Comparison of ENCODE assay signal across 10 cellular contexts in genomic region chr6:33415831-33416230, GRCh38. TPM values are rescaled to one million over a fixed set of nuclear protein-coding genes. Genes with fewer than 3 reads are reported as not detected.
DNase-seq lines count a peak whose midpoint lies in the region; ATAC-seq and TF ChIP-seq lines count a peak whose summit lies in the region.
"Had no signal": no experiment of that assay in that cellular context is flagged by ENCODE, and none has a peak within 500 bp of the region (broad histone marks: within the 10 kb centered on the region; RNA-seq: fewer than 3 reads in every experiment).

No MANE protein-coding gene starts in this region.

- no peaks in the 10 kb centered on the region for H3K27me3 ChIP-seq in CD8-positive, alpha-beta memory T cell (ENCODE audit: insufficient read depth, low read length, poor library complexity, severe bottlenecking)
- H3K27me3 ChIP-seq in OCI-LY3 (ENCODE audit: low read depth, low read length): no peaks in the 10 kb centered on the region
- H3K27me3 ChIP-seq in effector memory CD4-positive, alpha-beta T cell (replicated peaks; ENCODE audit: control insufficient read depth, insufficient read depth, low read length, poor library complexity, severe bottlenecking): no peaks in the 10 kb centered on the region
- H3K27me3 ChIP-seq in neural progenitor cell: no peaks in the 10 kb centered on the region

- no peak overlapping the region for H2AFZ ChIP-seq in OCI-LY3 (ENCODE audit: low read depth, low read length)
- H2AFZ ChIP-seq in neural progenitor cell (replicated peaks): no peak overlapping the region

- no peaks in the 10 kb centered on the region for H3K9me3 ChIP-seq in CD8-positive, alpha-beta memory T cell (ENCODE audit: low read length)
- H3K9me3 ChIP-seq in OCI-LY3 (ENCODE audit: insufficient read depth, low read length) (no peaks in the 10 kb centered on the region), neural progenitor cell (ENCODE audit: low read depth) (no peaks in the 10 kb centered on the region)
- no peaks in the 10 kb centered on the region for H3K9me3 ChIP-seq in effector memory CD4-positive, alpha-beta T cell (ENCODE audit: control insufficient read depth, low read length)
- H3K9me3 ChIP-seq: thoracic aorta had no signal

- peaks cover 61% of the 10 kb centered on the region for H3F3A ChIP-seq in neural progenitor cell (ENCODE audit: low read depth)

- H3K9me3 Mint-ChIP-seq in CD8-positive, alpha-beta memory T cell: peaks cover 0 to 2% (median 0%) of the 10 kb centered on the region in 5 donors
- H3K9me3 Mint-ChIP-seq in neural progenitor cell: no peaks in the 10 kb centered on the region

- peaks cover 19% of the 10 kb centered on the region for H3K79me2 ChIP-seq in OCI-LY3 (ENCODE audit: low read length)
- H3K79me2 ChIP-seq in neural progenitor cell (ENCODE audit: low read depth): peaks cover 59% of the 10 kb centered on the region

- H3K27ac Mint-ChIP-seq in CD8-positive, alpha-beta memory T cell: peak overlapping the region in 7 of 8 donors; percentile 26 to 100 (median 85)
- no peak overlapping the region for H3K27ac Mint-ChIP-seq in neural progenitor cell

- POLR2A ChIA-PET in CD8-positive, alpha-beta memory T cell (lab: Charles Lee): no interaction called here

- no peaks in the 10 kb centered on the region for H4K20me1 ChIP-seq in OCI-LY3 (ENCODE audit: insufficient read depth, low read length)
- peaks cover 27% of the 10 kb centered on the region for H4K20me1 ChIP-seq in neural progenitor cell (ENCODE audit: low read depth)

- no peak for DNase-seq in CD8-positive, alpha-beta memory T cell
- no peak for DNase-seq in effector memory CD4-positive, alpha-beta T cell
- DNase-seq in neural progenitor cell (ENCODE audit: low spot score): no peak
- DNase-seq in cerebellar nuclear complex (lab: John Stamatoyannopoulos, UW): no peak
- DNase-seq in pons (ENCODE audit: low spot score): no peak
- DNase-seq in NCI-H2227 treated with DMSO at 0.1 percent for 48 hours (lab: John Stamatoyannopoulos, UW): no peak
- DNase-seq: T1000 had no signal

- no peak overlapping the region for H3K27ac ChIP-seq in CD8-positive, alpha-beta memory T cell (ENCODE audit: low read depth, low read length)
- no peak overlapping the region for H3K27ac ChIP-seq in OCI-LY3 (ENCODE audit: low read length)
- peak overlapping the region; percentile 95 for H3K27ac ChIP-seq in effector memory CD4-positive, alpha-beta T cell (ENCODE audit: insufficient read depth, low read length, poor library complexity, severe bottlenecking)
- H3K27ac ChIP-seq in neural progenitor cell: no peak overlapping the region

- no peak for ATAC-seq in GM19328 (IDR thresholded peaks at IDR 0.05; ENCODE audit: unreplicated experiment)

- peaks cover 0 to 3% of the 10 kb centered on the region in 2 donors for H3K27me3 Mint-ChIP-seq in CD8-positive, alpha-beta memory T cell
- peaks cover 8% of the 10 kb centered on the region for H3K27me3 Mint-ChIP-seq in neural progenitor cell (ENCODE audit: insufficient read depth, low read depth)

- H3K4me1 ChIP-seq in CD8-positive, alpha-beta memory T cell (ENCODE audit: insufficient read depth, low read length): peaks cover 70% of the 10 kb centered on the region
- H3K4me1 ChIP-seq in OCI-LY3 (ENCODE audit: low read length) (peaks cover 41% of the 10 kb centered on the region), neural progenitor cell (peaks cover 28% of the 10 kb centered on the region)
- H3K4me1 ChIP-seq in effector memory CD4-positive, alpha-beta T cell (ENCODE audit: control insufficient read depth, insufficient read depth, low read length, poor library complexity, severe bottlenecking): peaks cover 54% of the 10 kb centered on the region

- peaks cover 5 to 62% (median 10%) of the 10 kb centered on the region in 3 donors for H3K36me3 Mint-ChIP-seq in CD8-positive, alpha-beta memory T cell
- peaks cover 24% of the 10 kb centered on the region for H3K36me3 Mint-ChIP-seq in neural progenitor cell

- H3K36me3 ChIP-seq in CD8-positive, alpha-beta memory T cell (ENCODE audit: insufficient read depth, low read length): peaks cover 33% of the 10 kb centered on the region
- H3K36me3 ChIP-seq in OCI-LY3 (replicated peaks; ENCODE audit: low read depth, low read length): peaks cover 12% of the 10 kb centered on the region
- H3K36me3 ChIP-seq in effector memory CD4-positive, alpha-beta T cell (ENCODE audit: control insufficient read depth, insufficient read depth, low read length): peaks cover 39% of the 10 kb centered on the region
- H3K36me3 ChIP-seq in neural progenitor cell: no peaks in the 10 kb centered on the region

- H3K4me2 ChIP-seq in OCI-LY3 (ENCODE audit: low read length): peak overlapping the region; percentile 97
- peak overlapping the region; percentile 88 for H3K4me2 ChIP-seq in neural progenitor cell

- CTCF ChIA-PET in CD8-positive, alpha-beta memory T cell (lab: Charles Lee): interaction anchor here (1.6 kb wide), 1 partner anchor 13 kb away, joined by 3 read pairs; no protein-coding TSS in a partner anchor

- H3K4me1 Mint-ChIP-seq in CD8-positive, alpha-beta memory T cell: peaks cover 73 to 79% (median 77%) of the 10 kb centered on the region in 3 donors
- peaks cover 57% of the 10 kb centered on the region for H3K4me1 Mint-ChIP-seq in neural progenitor cell

- peak overlapping the region; percentile 6 to 85 (median 62) for H3K4me3 Mint-ChIP-seq in CD8-positive, alpha-beta memory T cell
- H3K4me3 Mint-ChIP-seq in neural progenitor cell: peak overlapping the region; percentile 62

- no peak for TF ChIP-seq CTCF in OCI-LY3 (IDR thresholded peaks at IDR 0.05; ENCODE audit: low read depth, low read length)
- TF ChIP-seq CTCF in neural progenitor cell (IDR thresholded peaks at IDR 0.05): no peak

- no peak overlapping the region for H3K4me3 ChIP-seq in CD8-positive, alpha-beta memory T cell (ENCODE audit: low read length)
- H3K4me3 ChIP-seq in OCI-LY3 (ENCODE audit: low read length) (peak overlapping the region; percentile 89), neural progenitor cell (peak overlapping the region; percentile 84)
- no peak overlapping the region for H3K4me3 ChIP-seq in effector memory CD4-positive, alpha-beta T cell (ENCODE audit: insufficient read depth, low read depth, low read length, poor library complexity, severe bottlenecking)
- H3K4me3 ChIP-seq: thoracic aorta had no signal

- no peak overlapping the region for H3K9ac ChIP-seq in OCI-LY3 (ENCODE audit: low read length)
- no peak overlapping the region for H3K9ac ChIP-seq in neural progenitor cell

RNA-seq across cellular contexts. Expression of gene CUTA, which starts 2.1 kb away (rescaled TPM):
- 100 to 1,000 TPM; 149 to 164 TPM for total RNA-seq in CD8-positive, alpha-beta memory T cell
- 451 TPM for polyA plus RNA-seq in CD8-positive, alpha-beta memory T cell
- 118 and 186 TPM in 2 replicates for total RNA-seq in neural progenitor cell (ENCODE audit: low replicate concordance)

RNA-seq across cellular contexts. Expression of gene SYNGAP1, which starts 4.0 kb away (rescaled TPM):
- 10 to 100 TPM; 22.6 to 24.9 TPM for total RNA-seq in CD8-positive, alpha-beta memory T cell
- polyA plus RNA-seq in CD8-positive, alpha-beta memory T cell: 1.0 TPM
- total RNA-seq in neural progenitor cell (ENCODE audit: low replicate concordance): 14.1 and 29.7 TPM in 2 replicates

RNA-seq across cellular contexts. Expression of gene PHF1, which starts 5.0 kb away (rescaled TPM):
- total RNA-seq in CD8-positive, alpha-beta memory T cell: 10 to 100 TPM; 38.5 to 43.3 TPM
- 76.5 TPM for polyA plus RNA-seq in CD8-positive, alpha-beta memory T cell
- total RNA-seq in neural progenitor cell (ENCODE audit: low replicate concordance): 25.6 and 55.8 TPM in 2 replicates

RNA-seq across cellular contexts. Expression of gene KIFC1, which starts 24.2 kb away (rescaled TPM):
- 10 to 100 TPM; 51.6 to 52.7 TPM for total RNA-seq in CD8-positive, alpha-beta memory T cell
- polyA plus RNA-seq in CD8-positive, alpha-beta memory T cell: 0.39 TPM
- 93.9 and 179 TPM in 2 replicates for total RNA-seq in neural progenitor cell (ENCODE audit: low replicate concordance)

RNA-seq across cellular contexts. Expression of gene ZBTB9, which starts 38.5 kb away (rescaled TPM):
- 10 to 100 TPM; 16.4 to 16.5 TPM for total RNA-seq in CD8-positive, alpha-beta memory T cell
- 9.1 TPM for polyA plus RNA-seq in CD8-positive, alpha-beta memory T cell
- 10.2 and 12.7 TPM in 2 replicates for total RNA-seq in neural progenitor cell (ENCODE audit: low replicate concordance)

Comparison
In these comparisons a context has a peak if more than half of its experiments do, and no peak if none do; other contexts are left out.
1. H3K4me3 ChIP-seq: peak in OCI-LY3 (single experiment) and neural progenitor cell (single experiment); none in CD8-positive, alpha-beta memory T cell (single experiment) and effector memory CD4-positive, alpha-beta T cell (single experiment).